Comparison of ENCODE assay signal across 1 cellular context in the genomic region with DNA sequence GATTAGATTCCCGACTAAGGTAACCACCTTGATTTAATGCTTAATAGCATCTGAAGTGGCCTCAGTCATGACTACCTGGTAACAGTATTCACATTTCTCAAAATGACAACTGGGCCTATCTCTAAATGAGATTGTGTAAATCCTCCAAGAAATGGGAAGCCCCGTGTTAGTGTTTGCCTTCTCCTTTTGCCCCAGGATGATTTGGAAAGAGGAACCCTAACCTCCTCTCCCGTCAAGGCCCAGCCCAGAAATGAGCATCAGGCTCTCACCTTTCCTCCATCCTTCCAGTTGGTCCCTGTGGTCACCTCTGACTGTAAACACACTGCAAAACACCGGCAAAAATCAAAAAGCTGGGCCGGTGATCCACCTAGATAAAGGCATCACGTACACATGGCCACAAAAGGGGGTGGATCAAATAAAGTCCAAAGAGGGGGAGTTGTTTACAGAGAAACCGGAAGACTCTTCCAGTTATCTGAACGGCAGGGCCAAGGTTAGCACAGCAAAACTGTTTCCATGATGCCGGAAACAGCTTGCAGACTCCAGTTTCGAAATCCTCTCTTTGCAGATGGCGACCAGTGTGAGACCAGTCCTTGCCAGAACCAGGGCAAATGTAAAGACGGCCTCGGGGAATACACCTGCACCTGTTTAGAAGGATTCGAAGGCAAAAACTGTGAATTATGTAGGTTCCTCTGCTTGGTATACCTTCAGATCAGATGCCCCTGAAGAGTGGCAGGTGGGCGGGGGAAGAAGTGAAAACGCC.
TF ChIP-seq lines count a peak whose summit lies in the region.

No MANE protein-coding gene starts in this region.

TF ChIP-seq in liver, 16 proteins besides CTCF, POLR2A, EP300 and RAD21 (continued from another document):
- TF ChIP-seq, protein P1, sequence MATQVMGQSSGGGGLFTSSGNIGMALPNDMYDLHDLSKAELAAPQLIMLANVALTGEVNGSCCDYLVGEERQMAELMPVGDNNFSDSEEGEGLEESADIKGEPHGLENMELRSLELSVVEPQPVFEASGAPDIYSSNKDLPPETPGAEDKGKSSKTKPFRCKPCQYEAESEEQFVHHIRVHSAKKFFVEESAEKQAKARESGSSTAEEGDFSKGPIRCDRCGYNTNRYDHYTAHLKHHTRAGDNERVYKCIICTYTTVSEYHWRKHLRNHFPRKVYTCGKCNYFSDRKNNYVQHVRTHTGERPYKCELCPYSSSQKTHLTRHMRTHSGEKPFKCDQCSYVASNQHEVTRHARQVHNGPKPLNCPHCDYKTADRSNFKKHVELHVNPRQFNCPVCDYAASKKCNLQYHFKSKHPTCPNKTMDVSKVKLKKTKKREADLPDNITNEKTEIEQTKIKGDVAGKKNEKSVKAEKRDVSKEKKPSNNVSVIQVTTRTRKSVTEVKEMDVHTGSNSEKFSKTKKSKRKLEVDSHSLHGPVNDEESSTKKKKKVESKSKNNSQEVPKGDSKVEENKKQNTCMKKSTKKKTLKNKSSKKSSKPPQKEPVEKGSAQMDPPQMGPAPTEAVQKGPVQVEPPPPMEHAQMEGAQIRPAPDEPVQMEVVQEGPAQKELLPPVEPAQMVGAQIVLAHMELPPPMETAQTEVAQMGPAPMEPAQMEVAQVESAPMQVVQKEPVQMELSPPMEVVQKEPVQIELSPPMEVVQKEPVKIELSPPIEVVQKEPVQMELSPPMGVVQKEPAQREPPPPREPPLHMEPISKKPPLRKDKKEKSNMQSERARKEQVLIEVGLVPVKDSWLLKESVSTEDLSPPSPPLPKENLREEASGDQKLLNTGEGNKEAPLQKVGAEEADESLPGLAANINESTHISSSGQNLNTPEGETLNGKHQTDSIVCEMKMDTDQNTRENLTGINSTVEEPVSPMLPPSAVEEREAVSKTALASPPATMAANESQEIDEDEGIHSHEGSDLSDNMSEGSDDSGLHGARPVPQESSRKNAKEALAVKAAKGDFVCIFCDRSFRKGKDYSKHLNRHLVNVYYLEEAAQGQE (IDR thresholded peaks at IDR 0.05) = peak; percentile 81
